ENCODE assay signal across 16 cellular contexts in the genomic region with DNA sequence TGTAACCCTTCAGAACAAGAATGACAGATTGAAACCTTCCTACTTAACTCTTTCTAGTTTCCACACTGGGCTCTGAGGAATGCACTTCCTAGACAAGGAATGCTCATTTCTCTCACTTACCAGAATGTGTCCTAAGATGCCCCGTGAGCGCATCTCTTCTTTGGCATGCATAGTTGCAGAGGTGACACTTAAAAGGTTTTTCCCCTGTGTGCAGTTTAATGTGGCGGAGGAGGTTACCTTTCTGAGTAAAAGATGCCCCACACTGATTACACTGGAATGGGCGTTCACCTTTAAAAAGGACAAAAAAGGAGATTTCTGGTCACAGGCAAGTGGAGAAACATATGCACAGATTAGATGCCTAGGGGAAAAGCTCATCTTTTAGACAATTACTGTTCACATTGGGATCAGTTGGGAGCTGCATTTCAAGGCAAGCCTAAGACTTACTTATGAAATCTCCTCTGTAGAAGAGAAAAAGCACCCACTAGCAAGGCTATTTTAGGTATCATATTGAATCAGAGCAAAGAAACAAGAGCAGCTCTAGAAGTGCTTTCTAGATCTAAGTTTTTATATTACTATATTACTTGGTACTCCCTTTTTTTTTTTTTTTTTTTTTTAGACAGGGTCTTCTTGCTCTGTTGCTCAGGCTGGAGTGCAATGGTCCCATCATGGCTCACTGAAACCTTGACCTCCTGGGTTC. TPM values are rescaled to one million over a fixed set of nuclear protein-coding genes. Genes with fewer than 3 reads are reported as not detected.
DNase-seq lines count a peak whose midpoint lies in the region; ATAC-seq, FAIRE-seq and TF ChIP-seq lines count a peak whose summit lies in the region.
"Had no signal": no experiment of that assay in that cellular context is flagged by ENCODE, and none has a peak within 500 bp of the region (broad histone marks: within the 10 kb centered on the region; RNA-seq: fewer than 3 reads in every experiment).

No MANE protein-coding gene starts in this region.

- H3K27ac ChIP-seq in GM12878 (ENCODE audit: control insufficient read depth, insufficient read depth), result peak overlapping the region; percentile 60
- H3K27ac ChIP-seq: gastrocnemius medialis had no signal

- H3K4me1 ChIP-seq in GM12878 (ENCODE audit: control insufficient read depth, insufficient read depth, low read length), result peaks cover 56% of the 10 kb centered on the region
- H3K4me1 ChIP-seq: gastrocnemius medialis had no signal

- peak overlapping the region; percentile 40 for H3K4me2 ChIP-seq in GM12878 (ENCODE audit: control insufficient read depth, insufficient read depth)

- no peak for TF ChIP-seq EP300 in GM12878 (IDR thresholded peaks at IDR 0.05; ENCODE audit: borderline replicate concordance in 1 of 2, control insufficient read depth in 1 of 2, low read depth in 2 of 2, low read length in 2 of 2)

- H3K9me3 ChIP-seq in T-helper 17 cell (ENCODE audit: control insufficient read depth, low read length, poor library complexity, severe bottlenecking) (no peaks in the 10 kb centered on the region), GM12878 (replicated peaks; ENCODE audit: control insufficient read depth, insufficient read depth, low read length) (no peaks in the 10 kb centered on the region)
- H3K9me3 ChIP-seq: gastrocnemius medialis had no signal

- no peaks in the 10 kb centered on the region for H3K27me3 ChIP-seq in GM12878 (replicated peaks in 1 of 2; ENCODE audit: control insufficient read depth in 2 of 2, insufficient read depth in 2 of 2, low read length in 1 of 2)

- intact Hi-C loops in GM12878 (cut with micrococcal nuclease; ENCODE audit: unreplicated experiment), result loop anchor here (5.0 kb wide), 1 partner anchor 34 kb away; no protein-coding TSS in a partner anchor

- TF ChIP-seq POLR2A in GM12878 (IDR thresholded peaks at IDR 0.05; ENCODE audit: low read depth, low read length), result no peak

- BruUV-seq in GM12878 (replicated peaks; lab: Mats Ljungman, UMichigan), result no TSS peak

- H3K27ac Mint-ChIP-seq in T-helper 17 cell (peak overlapping the region; percentile 96), chondrocyte (ENCODE audit: unreplicated experiment) (no peak overlapping the region)

- peak overlapping the region; percentile 31; the same call in 1 of the 2 replicates for H3K4me3 ChIP-seq in GM08714 (ENCODE audit: low read length)
- 0 out of 2 replicates have a peak overlapping the region, but pooled peaks have one; percentile 21 for H3K4me3 ChIP-seq in GM12878
- H3K4me3 ChIP-seq: gastrocnemius medialis had no signal

- no peak for DNase-seq in T-helper 17 cell
- no peak for DNase-seq in GM12878 (ENCODE audit: low read depth, low spot score)
- DNase-seq in stimulated activated CD4-positive, alpha-beta T cell treated with anti-CD3 and anti-CD28 coated beads, TNF-alpha, amount 100 ng/mL, for 48 hours (ENCODE audit: low read depth in 3 of 3), result peak in 2 of 3 donors; percentile 38 to 40
- no peak for DNase-seq in SW 1271 (lab: John Stamatoyannopoulos, UW)
- DNase-seq in chondrocyte (ENCODE audit: low spot score), result no peak
- DNase-seq: gastrocnemius medialis, KBM-7, left cardiac atrium, NCI-H1930, T-helper 9 cell had no signal

- no peaks in the 10 kb centered on the region for H3K9me3 Mint-ChIP-seq in chondrocyte (ENCODE audit: low read depth)

- H3K27me3 Mint-ChIP-seq in T-helper 17 cell (no peaks in the 10 kb centered on the region), chondrocyte (ENCODE audit: low read depth) (peaks cover 48% of the 10 kb centered on the region)

- FAIRE-seq in GM12878 (lab: Jason Lieb, UNC), result no peak

- RAD21 ChIA-PET in GM12878 (lab: Charles Lee; ENCODE audit: unreplicated experiment), result interaction anchor here (0.7 to 4.9 kb wide), 6 partner anchors 11 to 215 kb away, joined by 3 to 41 read pairs (median 18); no protein-coding TSS in a partner anchor

- H3K4me1 Mint-ChIP-seq in T-helper 17 cell (peaks cover 49% of the 10 kb centered on the region), chondrocyte (ENCODE audit: low read depth) (no peaks in the 10 kb centered on the region)

- no peak for TF ChIP-seq CTCF in GM12878 (IDR thresholded peaks at IDR 0.05 in 2 of 3, conservative IDR thresholded peaks at IDR 0.05 in 1 of 3; ENCODE audit: control insufficient read depth in 2 of 3, extremely low read depth in 1 of 3, insufficient read depth in 1 of 3, low read depth in 3 of 3, low read length in 3 of 3)
- no peak for TF ChIP-seq CTCF in chondrocyte (IDR thresholded peaks at IDR 0.05)

- no peak overlapping the region for H2AFZ ChIP-seq in GM12878 (ENCODE audit: control insufficient read depth, low read depth, low read length)

- WGBS in GM12878 (ENCODE audit: insufficient coverage, insufficient replicate concordance, low lambda C conversion rate, missing lambda C conversion rate), result 93% methylated on average over 4 of the region's 4 CpGs

- POLR2A ChIA-PET in GM12878 (lab: Charles Lee), result interaction anchor here (0.6 to 4.4 kb wide), 6 partner anchors 10 to 468 kb away, joined by 3 to 39 read pairs (median 6); no protein-coding TSS in a partner anchor

- ATAC-seq in T-helper 17 cell (peak; percentile 81), GM12878 (no peak), HG03571 (IDR thresholded peaks at IDR 0.05; ENCODE audit: unreplicated experiment) (no peak), GM18861 (IDR thresholded peaks at IDR 0.05; ENCODE audit: unreplicated experiment) (no peak)
- ATAC-seq: gastrocnemius medialis, left cardiac atrium had no signal

- H3K36me3 ChIP-seq in GM12878 (ENCODE audit: control insufficient read depth in 2 of 2, insufficient read depth in 2 of 2, low read length in 1 of 2), result peaks cover 6 to 41% of the 10 kb centered on the region in 2 experiments
- H3K36me3 ChIP-seq: gastrocnemius medialis had no signal

- CTCF ChIA-PET in GM12878 (lab: Yijun Ruan, JAX), result interaction anchor here (0.6 to 3.2 kb wide), 5 partner anchors 10 to 73 kb away, joined by 3 to 38 read pairs (median 7); partner anchors contain the start of gene IKZF3

- no peak for TF ChIP-seq RAD21 in GM12878 (IDR thresholded peaks at IDR 0.05; ENCODE audit: insufficient read depth, low read depth, low read length)

- in situ Hi-C loops in GM12878 (cut with MboI), result no loop called here

- H3K4me3 Mint-ChIP-seq in T-helper 17 cell (peak overlapping the region; percentile 82), chondrocyte (ENCODE audit: unreplicated experiment) (no peak overlapping the region)

- SMC1A ChIA-PET in GM12878 (lab: Charles Lee; ENCODE audit: uncharacterized antibody, unreplicated experiment), result interaction anchor here (0.7 to 6.3 kb wide), 13 partner anchors 10 to 69 kb away, joined by 3 to 65 read pairs (median 7); partner anchors contain the start of gene IKZF3

- H3K9ac ChIP-seq in GM12878 (ENCODE audit: control insufficient read depth, insufficient read depth, low read length), result no peak overlapping the region

- peaks cover 68% of the 10 kb centered on the region for H3K79me2 ChIP-seq in GM12878 (ENCODE audit: control insufficient read depth, insufficient read depth, low read length)

- no peaks in the 10 kb centered on the region for H4K20me1 ChIP-seq in GM12878 (ENCODE audit: control insufficient read depth, insufficient read depth)

- peaks cover 12% of the 10 kb centered on the region for H3K36me3 Mint-ChIP-seq in T-helper 17 cell (ENCODE audit: low read depth)
- no peaks in the 10 kb centered on the region for H3K36me3 Mint-ChIP-seq in chondrocyte (ENCODE audit: low read depth)

TF ChIP-seq in GM12878, 131 proteins besides CTCF, POLR2A, EP300 and RAD21 (continues in another document):
- no peak for TF ChIP-seq GABPA (IDR thresholded peaks at IDR 0.05; ENCODE audit: low read depth)
- 0 out of 2 replicates have a peak, but pooled peaks have one; percentile 51 for TF ChIP-seq MEF2A (IDR thresholded peaks at IDR 0.05; ENCODE audit: insufficient read depth, low read depth, low read length)

RNA-seq across cellular contexts. Expression of gene GRB7, which starts 53.7 kb away (rescaled TPM):
- total RNA-seq in T-helper 17 cell (not detected), GM12878 (2014; rRNA removed) (0.16 and 0.34 TPM in 2 replicates), GM12878 (2014; rRNA removed; fragmentation: Illumina TruSeq; extraction: Trizol) (0.09 TPM in 1 of 2 replicates, not detected in the other), GM12878 (2021) (0.23 and 0.45 TPM in 2 replicates), chondrocyte (0.46 to 0.68 TPM in 2 of 3 replicates, not detected in the other)
- 1.0 and 1.4 TPM in 2 replicates for total RNA-seq in GM12878 (2013; cell fraction: nucleolus; rRNA removed)
- polyA plus RNA-seq in GM12878 (2011; ENCODE audit: low read depth), result not detected
- polyA plus RNA-seq in GM12878 (2011; rRNA removed) (0.05 and 0.10 TPM in 2 replicates), GM12878 (2014; fragmentation: Illumina TruSeq; extraction: Trizol) (0.19 and 0.65 TPM in 2 replicates), GM12878 (2014; fragmentation: Nextera tagmentation; extraction: Ambion mirVana) (not detected), GM12878 (2014; rRNA removed) (0.19 and 0.36 TPM in 2 replicates), GM12878 (2016; fragmentation: Nextera tagmentation; extraction: Ambion mirVana) (under 1 TPM in 1 of 2 experiments, not detected in 1; 0.09 TPM)
- 0.04 and 0.08 TPM in 2 replicates for polyA plus RNA-seq in GM12878 (2011; cell fraction: cytosol; rRNA removed)
- 0.24 and 0.28 TPM in 2 replicates for polyA plus RNA-seq in GM12878 (2011; cell fraction: nucleus; rRNA removed)
- polyA plus RNA-seq in GM12878 (2012), result 0.35 and 0.38 TPM in 2 replicates
- polyA minus RNA-seq in GM12878 (2011; rRNA and poly(A)+ RNA removed), result not detected in 2 replicates
- polyA minus RNA-seq in GM12878 (2011; cell fraction: cytosol; rRNA and poly(A)+ RNA removed), result not detected in 2 replicates
- polyA minus RNA-seq in GM12878 (2011; cell fraction: nucleus; rRNA and poly(A)+ RNA removed), result 0.12 TPM in 1 of 2 replicates, not detected in the other
- total RNA-seq: dermis microvascular lymphatic vessel endothelial cell, skeletal muscle tissue had no signal
- polyA plus RNA-seq: neural cell had no signal

Comparison
In these comparisons a context has a peak if more than half of its experiments do, and no peak if none do; other contexts are left out.
1. DNase-seq: peak in stimulated activated CD4-positive, alpha-beta T cell treated with anti-CD3 and anti-CD28 coated beads, TNF-alpha, amount 100 ng/mL, for 48 hours (2 of 3); none in T-helper 17 cell (0 of 3), GM12878 (single experiment), SW 1271 (0 of 2) and chondrocyte (single experiment).